9 cellular contexts compared by ENCODE assay signal in the genomic region with DNA sequence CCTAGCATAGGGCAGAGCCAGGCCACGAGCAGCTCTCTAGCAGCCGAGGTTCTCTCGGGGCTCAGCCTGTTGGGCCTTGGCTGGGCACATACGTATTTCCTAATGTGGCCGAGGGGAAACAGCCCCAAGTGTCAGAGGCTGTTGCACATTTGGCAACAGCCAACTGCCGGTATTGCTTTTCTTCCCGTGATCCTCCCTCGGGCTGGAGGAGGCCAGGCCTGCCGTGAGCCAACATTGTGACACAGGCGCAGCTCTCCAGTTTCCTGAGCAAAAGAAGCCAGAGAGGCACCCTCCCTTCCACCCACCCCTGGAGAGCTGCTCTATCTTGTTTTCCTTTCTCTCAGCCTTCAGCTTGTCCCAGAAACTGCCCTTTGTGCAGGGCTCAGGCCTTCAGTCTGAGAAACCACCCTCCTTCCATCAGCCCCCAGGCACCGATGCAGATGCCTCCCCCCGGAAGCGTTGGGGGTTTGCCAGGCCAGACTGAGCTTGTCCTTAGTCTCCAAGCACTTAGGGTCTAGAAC. TPM values are rescaled to one million over a fixed set of nuclear protein-coding genes. Genes with fewer than 3 reads are reported as not detected.
DNase-seq lines count a peak whose midpoint lies in the region; ATAC-seq and TF ChIP-seq lines count a peak whose summit lies in the region.
"Had no signal": no experiment of that assay in that cellular context is flagged by ENCODE, and none has a peak within 500 bp of the region (broad histone marks: within the 10 kb centered on the region; RNA-seq: fewer than 3 reads in every experiment).

No MANE protein-coding gene starts in this region.

- TF ChIP-seq CTCF in VCaP (conservative IDR thresholded peaks at IDR 0.05) (no peak), WERI-Rb-1 (IDR thresholded peaks at IDR 0.05; ENCODE audit: low read depth, low read length) (no peak)

- peak overlapping the region; percentile 74 for H3K18ac ChIP-seq in neuronal stem cell (ENCODE audit: low read length)

- H2AFZ ChIP-seq in neuronal stem cell (ENCODE audit: low read length), result peak overlapping the region; percentile 72

- H2BK5ac ChIP-seq in neuronal stem cell (ENCODE audit: low read length), result no peak overlapping the region

- ATAC-seq in GM19455 (IDR thresholded peaks at IDR 0.05; ENCODE audit: unreplicated experiment) (no peak), HG02798 (IDR thresholded peaks at IDR 0.05; ENCODE audit: poor library complexity, unreplicated experiment) (no peak)

- H3K23ac ChIP-seq in neuronal stem cell (ENCODE audit: low read depth, low read length, poor library complexity), result no peak overlapping the region

- peaks cover 0 to 25% (median 0%) of the 10 kb centered on the region in 3 experiments for H3K27me3 ChIP-seq in neuronal stem cell (ENCODE audit: control insufficient read depth in 3 of 3, insufficient read depth in 3 of 3, low read depth in 1 of 3, low read length in 3 of 3)
- H3K27me3 ChIP-seq in WERI-Rb-1 (ENCODE audit: insufficient read depth, low read depth, severe bottlenecking), result no peaks in the 10 kb centered on the region

- no CpG with 5 or more reads among the region's 13 CpGs for WGBS in neuronal stem cell (ENCODE audit: extremely low coverage in 2 of 2, insufficient read length in 2 of 2, insufficient replicate concordance in 1 of 2), 2 donors

- H3K36me3 ChIP-seq in neuronal stem cell (replicated peaks in 1 of 2; ENCODE audit: control insufficient read depth in 2 of 2, insufficient read depth in 2 of 2, low read length in 2 of 2) (no peaks in the 10 kb centered on the region), WERI-Rb-1 (no peaks in the 10 kb centered on the region)

- peak overlapping the region; percentile 88 for H3K27ac ChIP-seq in VCaP
- no peak overlapping the region for H3K27ac ChIP-seq in neuronal stem cell (replicated peaks; ENCODE audit: low read length)
- no peak overlapping the region for H3K27ac ChIP-seq in WERI-Rb-1

- H3K4me2 ChIP-seq in neuronal stem cell (ENCODE audit: insufficient read depth, low read length, poor library complexity, severe bottlenecking), result no peak overlapping the region

- H2AK5ac ChIP-seq in neuronal stem cell (ENCODE audit: low read depth, low read length), result no peak overlapping the region

- H3K4me3 ChIP-seq in neuronal stem cell (ENCODE audit: low read length in 2 of 2) (no peak overlapping the region), WERI-Rb-1 (ENCODE audit: low read depth, low read length) (no peak overlapping the region)

- H3K4ac ChIP-seq in neuronal stem cell (ENCODE audit: low read length), result no peak overlapping the region

- no peak overlapping the region for H3K9ac ChIP-seq in neuronal stem cell (ENCODE audit: low read depth, low read length, poor library complexity)

- no peak overlapping the region for H2BK12ac ChIP-seq in neuronal stem cell (ENCODE audit: low read length)

- H3K79me1 ChIP-seq in neuronal stem cell (ENCODE audit: low read depth, low read length), result no peaks in the 10 kb centered on the region

- H4K8ac ChIP-seq in neuronal stem cell (ENCODE audit: low read depth, low read length), result no peak overlapping the region

- no peak overlapping the region for H4K91ac ChIP-seq in neuronal stem cell (ENCODE audit: low read depth, low read length, poor library complexity)

- H3K9me3 ChIP-seq in neuronal stem cell (replicated peaks in 1 of 2; ENCODE audit: control insufficient read depth in 2 of 2, insufficient read depth in 1 of 2, low read depth in 1 of 2, low read length in 2 of 2) (no peaks in the 10 kb centered on the region), WERI-Rb-1 (ENCODE audit: severe bottlenecking) (no peaks in the 10 kb centered on the region)

- peaks cover 2 to 8% of the 10 kb centered on the region in 2 donors for H3K4me1 ChIP-seq in neuronal stem cell (ENCODE audit: control insufficient read depth in 2 of 2, insufficient read depth in 1 of 2, low read depth in 1 of 2, low read length in 2 of 2)

- DNase-seq in AG08395 (ENCODE audit: low spot score) (peak; percentile 41), foreskin melanocyte (peak; percentile 32), neuronal stem cell (ENCODE audit: low spot score) (no peak), WERI-Rb-1 (no peak)
- no peak for DNase-seq in activated CD4-positive, CD25-positive, alpha-beta regulatory T cell (lab: John Stamatoyannopoulos, UW)

- no peak overlapping the region for H2BK15ac ChIP-seq in neuronal stem cell (ENCODE audit: low read length)

- no peak overlapping the region for H3K14ac ChIP-seq in neuronal stem cell (ENCODE audit: low read length)

- no peak overlapping the region for H2BK120ac ChIP-seq in neuronal stem cell (ENCODE audit: low read depth, low read length)

RNA-seq across cellular contexts. Expression of a gene that starts 5.1 kb away (rescaled TPM):
- not detected for polyA plus RNA-seq in neuronal stem cell (2013, experiment 1 of 2)
- not detected for polyA plus RNA-seq in neuronal stem cell (2013, experiment 2 of 2)
- polyA plus RNA-seq: IgD-negative memory B cell had no signal

RNA-seq across cellular contexts. Expression of a gene that starts 38.3 kb away (rescaled TPM):
- polyA plus RNA-seq in neuronal stem cell (2013, experiment 1 of 2), result 0.33 TPM
- polyA plus RNA-seq in neuronal stem cell (2013, experiment 2 of 2), result 0.21 TPM
- polyA plus RNA-seq: IgD-negative memory B cell had no signal

RNA-seq across cellular contexts. Expression of a gene that starts 47.5 kb away (rescaled TPM):
- 0.04 TPM for polyA plus RNA-seq in neuronal stem cell (2013, experiment 1 of 2)
- polyA plus RNA-seq in neuronal stem cell (2013, experiment 2 of 2), result 0.03 TPM
- polyA plus RNA-seq: IgD-negative memory B cell had no signal

Comparison
In these comparisons a context has a peak if more than half of its experiments do, and no peak if none do; other contexts are left out.
1. DNase-seq: peak in AG08395 (single experiment) and foreskin melanocyte (single experiment); none in neuronal stem cell (single experiment), WERI-Rb-1 (single experiment) and activated CD4-positive, CD25-positive, alpha-beta regulatory T cell (0 of 4).